In genomic region chr21:39630827-39631226, GRCh38 we compare ENCODE assay signal across 16 cellular contexts. TPM values are rescaled to one million over a fixed set of nuclear protein-coding genes. Genes with fewer than 3 reads are reported as not detected.
DNase-seq lines count a peak whose midpoint lies in the region; ATAC-seq and TF ChIP-seq lines count a peak whose summit lies in the region.
"Had no signal": no experiment of that assay in that cellular context is flagged by ENCODE, and none has a peak within 500 bp of the region (broad histone marks: within the 10 kb centered on the region; RNA-seq: fewer than 3 reads in every experiment).

No MANE protein-coding gene starts in this region.

- no peaks in the 10 kb centered on the region for H4K20me1 ChIP-seq in IMR-90 (ENCODE audit: insufficient read depth, low read length)

- no peak overlapping the region; the same call in 1 of the 2 replicates for H3K18ac ChIP-seq in IMR-90 (ENCODE audit: low read depth, low read length)

- no peak overlapping the region; the same call in 1 of the 2 replicates for H3K14ac ChIP-seq in IMR-90 (replicated peaks; ENCODE audit: low read depth, low read length)

- TF ChIP-seq CTCF in IMR-90 (conservative IDR thresholded peaks at IDR 0.05; ENCODE audit: low read depth, low read length): no peak

- dilution Hi-C loops in IMR-90 (cut with HindIII; ENCODE audit: low sequenced_read_pairs, unreplicated experiment): no loop called here

- H2BK20ac ChIP-seq in IMR-90 (ENCODE audit: low read depth, low read length): no peak overlapping the region

- no peak overlapping the region for H3K23ac ChIP-seq in IMR-90 (ENCODE audit: low read depth, low read length)

- H3K4me1 ChIP-seq in IMR-90 (ENCODE audit: control insufficient read depth, insufficient read depth, low read length) (peaks cover 11% of the 10 kb centered on the region; the same call in 1 of the 2 replicates), adipocyte (ENCODE audit: control insufficient read depth, insufficient read depth, low read length) (peaks cover 22% of the 10 kb centered on the region)
- H3K4me1 ChIP-seq: neural progenitor cell had no signal

- in situ Hi-C loops in Caki2 (cut with HindIII; ENCODE audit: low pct_unique_long_range_greater_than_20kb, low sequenced_read_pairs): no loop called here
- in situ Hi-C loops in IMR-90 (cut with MboI; ENCODE audit: low sequenced_read_pairs): no loop called here

- H2AFZ ChIP-seq in IMR-90 (replicated peaks; ENCODE audit: low read length, poor library complexity): no peak overlapping the region
- H2AFZ ChIP-seq: neural progenitor cell had no signal

- H4K91ac ChIP-seq in IMR-90 (ENCODE audit: insufficient read depth, low read depth, low read length): no peak overlapping the region

- H3K9ac ChIP-seq in IMR-90 (ENCODE audit: low read depth, low read length): no peak overlapping the region
- H3K9ac ChIP-seq in adipocyte (ENCODE audit: low read length): no peak overlapping the region
- H3K9ac ChIP-seq: neural progenitor cell had no signal

- POLR2A ChIA-PET in IMR-90 (lab: Charles Lee; ENCODE audit: unreplicated experiment): no interaction called here

- no peak overlapping the region for H4K8ac ChIP-seq in IMR-90 (ENCODE audit: low read depth in 2 of 2, low read length in 2 of 2)

- DNase-seq in Caki2 (ENCODE audit: low read depth): peak; percentile 64
- DNase-seq in IMR-90: peak; percentile 3
- DNase-seq in adipocyte (ENCODE audit: low read depth): peak; percentile 54
- peak; percentile 48 for DNase-seq in kidney tubule cell (ENCODE audit: low spot score)
- DNase-seq in iPS-NIHi11 (ENCODE audit: low spot score): no peak
- DNase-seq: activated T-cell treated with anti-CD3 and anti-CD28 coated beads, Interleukin-2, amount 50 U/mL, for 1 hour; cerebellar nuclear complex; NCI-H1436; stimulated activated CD4-positive, alpha-beta T cell treated with anti-CD3 and anti-CD28 coated beads, Interleukin-4, amount 100 ng/mL, for 24 hours had no signal

- no peak for TF ChIP-seq POLR2A in IMR-90 (IDR thresholded peaks at IDR 0.05; ENCODE audit: low read depth, low read length)

- H3K9me1 ChIP-seq in IMR-90 (ENCODE audit: insufficient read depth, low read length): peaks cover 8% of the 10 kb centered on the region; the same call in 1 of the 2 replicates

- H2AK5ac ChIP-seq in IMR-90 (ENCODE audit: low read depth, low read length): no peak overlapping the region

- ATAC-seq in IMR-90 (ENCODE audit: low read depth): no peak
- ATAC-seq in HG03378 (IDR thresholded peaks at IDR 0.05; ENCODE audit: unreplicated experiment): no peak
- ATAC-seq in HG02642 (IDR thresholded peaks at IDR 0.05; ENCODE audit: poor library complexity, unreplicated experiment): no peak
- no peak for ATAC-seq in GM18909 (IDR thresholded peaks at IDR 0.05; ENCODE audit: poor library complexity, unreplicated experiment)
- ATAC-seq: sciatic nerve had no signal

- H3K9me3 ChIP-seq in IMR-90 (ENCODE audit: control insufficient read depth, insufficient read depth, low read length) (no peaks in the 10 kb centered on the region), adipocyte (ENCODE audit: control insufficient read depth, low read length) (peaks cover 7% of the 10 kb centered on the region)

- no peak overlapping the region for H4K5ac ChIP-seq in IMR-90 (ENCODE audit: low read depth, low read length)

- no peaks in the 10 kb centered on the region for H3K79me1 ChIP-seq in IMR-90 (ENCODE audit: low read depth in 1 of 2, low read length in 2 of 2)

- no peak overlapping the region for H3K27ac ChIP-seq in IMR-90 (ENCODE audit: insufficient read depth, low read length)
- H3K27ac ChIP-seq: neural progenitor cell, SK-N-MC had no signal

- TF ChIP-seq RAD21 in IMR-90 (IDR thresholded peaks at IDR 0.05; ENCODE audit: low read length): no peak

- CTCF ChIA-PET in IMR-90 (lab: Yijun Ruan, JAX): no interaction called here

- no peaks in the 10 kb centered on the region for H3K36me3 ChIP-seq in IMR-90 (ENCODE audit: control insufficient read depth, insufficient read depth, low read length)
- no peaks in the 10 kb centered on the region for H3K36me3 ChIP-seq in adipocyte (ENCODE audit: control insufficient read depth, insufficient read depth, low read length, severe bottlenecking)
- H3K36me3 ChIP-seq: neural progenitor cell had no signal

- intact Hi-C loops in IMR-90 (cut with micrococcal nuclease): no loop called here

- no peak overlapping the region for H2BK15ac ChIP-seq in IMR-90 (ENCODE audit: low read depth, low read length)

- H3K27me3 ChIP-seq in IMR-90 (ENCODE audit: control insufficient read depth, insufficient read depth, low read length): no peaks in the 10 kb centered on the region
- no peaks in the 10 kb centered on the region for H3K27me3 ChIP-seq in adipocyte (replicated peaks; ENCODE audit: control insufficient read depth, insufficient read depth, low read length)
- H3K27me3 ChIP-seq: neural progenitor cell had no signal

- no CpG with 5 or more reads among the region's 2 CpGs for WGBS in IMR-90 (ENCODE audit: extremely low coverage in 2 of 2, insufficient read length in 1 of 2), 2 experiments

- H2AK9ac ChIP-seq in IMR-90 (replicated peaks; ENCODE audit: low read depth, low read length, poor library complexity): no peak overlapping the region

- H3K56ac ChIP-seq in IMR-90 (ENCODE audit: extremely low read depth, insufficient read depth, low read length): no peak overlapping the region

- no peak overlapping the region for H2BK5ac ChIP-seq in IMR-90 (ENCODE audit: low read depth, low read length, poor library complexity, severe bottlenecking)

- no peak overlapping the region for H3K4me2 ChIP-seq in IMR-90 (ENCODE audit: low read depth, low read length)
- H3K4me2 ChIP-seq: neural progenitor cell had no signal

- no TSS peak for BruUV-seq in IMR-90 (replicated peaks; lab: Mats Ljungman, UMichigan)

- peak overlapping the region; percentile 33; the same call in 1 of the 2 replicates for H3K4ac ChIP-seq in IMR-90 (ENCODE audit: low read depth, low read length)

- no peak overlapping the region for H3K4me3 ChIP-seq in IMR-90 (ENCODE audit: insufficient read depth, low read depth, low read length)
- H3K4me3 ChIP-seq in adipocyte (ENCODE audit: low read length): no peak overlapping the region
- H3K4me3 ChIP-seq: neural progenitor cell, SK-N-MC had no signal

- no peak overlapping the region for H2BK120ac ChIP-seq in IMR-90 (ENCODE audit: low read depth, low read length)

TF ChIP-seq in IMR-90, 13 proteins besides CTCF, POLR2A, EP300 and RAD21:
- TF ChIP-seq SMC3 (IDR thresholded peaks at IDR 0.05; ENCODE audit: low read depth, low read length): no peak
TF ChIP-seq in IMR-90: peak in this region for 0.

RNA-seq across cellular contexts. Expression of gene B3GALT5, which starts 18.1 kb away (rescaled TPM):
- total RNA-seq in Caki2 (2014; rRNA removed; shearing (Covaris generic); ENCODE audit: low replicate concordance): 12.1 and 25.4 TPM in 2 replicates
- total RNA-seq in IMR-90 (2012; rRNA removed): under 0.01 and 0.18 TPM in 2 replicates
- 0.05 TPM in 1 of 2 replicates, not detected in the other for polyA plus RNA-seq in IMR-90 (2012; rRNA removed)
- 0.03 TPM in 1 of 2 replicates, not detected in the other for polyA plus RNA-seq in IMR-90 (2012; cell fraction: cytosol; rRNA removed)
- 0.07 and 0.08 TPM in 2 replicates for polyA plus RNA-seq in IMR-90 (2012; cell fraction: nucleus; rRNA removed; ENCODE audit: low replicate concordance)
- total RNA-seq: NCI-H460, sciatic nerve had no signal

Comparison
In these comparisons a context has a peak if more than half of its experiments do, and no peak if none do; other contexts are left out.
1. RNA of gene B3GALT5, which starts 18.1 kb away (total RNA-seq): 12.1 to 25.4 TPM in Caki2; under 0.01 to 0.18 TPM in IMR-90; every median in the first group is over 10 times any median in the second.